14 cellular contexts compared by ENCODE assay signal in the genomic region with DNA sequence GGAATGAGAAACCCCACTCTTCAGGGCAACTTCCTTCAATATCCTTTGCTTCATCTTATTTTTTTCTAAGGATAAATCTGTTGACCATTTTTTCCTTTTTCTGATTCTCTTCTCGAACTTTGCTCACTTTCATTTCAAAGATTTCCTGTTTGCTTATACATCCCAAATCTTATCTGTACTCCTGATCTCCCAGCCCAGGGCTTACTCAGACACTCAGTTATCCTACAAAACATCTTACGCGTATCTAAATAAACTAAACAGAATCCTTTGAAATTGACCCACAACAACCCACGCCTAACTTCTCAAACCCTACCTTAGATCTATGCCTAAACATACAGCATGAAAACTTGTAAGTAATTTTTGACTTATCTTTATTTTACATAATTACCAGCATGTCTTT.
DNase-seq lines count a peak whose midpoint lies in the region; ATAC-seq and TF ChIP-seq lines count a peak whose summit lies in the region.
"Had no signal": no experiment of that assay in that cellular context is flagged by ENCODE, and none has a peak within 500 bp of the region (broad histone marks: within the 10 kb centered on the region; RNA-seq: fewer than 3 reads in every experiment).

No MANE protein-coding gene starts in this region.

- no peak for ATAC-seq in HG03280 (IDR thresholded peaks at IDR 0.05; ENCODE audit: unreplicated experiment)
- ATAC-seq: Right ventricle myocardium inferior had no signal

- H3K36me3 Mint-ChIP-seq in activated naive CD4-positive, alpha-beta T cell treated with anti-CD3 and anti-CD28 coated beads, Interleukin-2, amount 50 U/mL, for 24 hours: peaks cover 19% of the 10 kb centered on the region
- peaks cover 23% of the 10 kb centered on the region for H3K36me3 Mint-ChIP-seq in activated naive CD4-positive, alpha-beta T cell treated with anti-CD3 and anti-CD28 coated beads for 36 hours (ENCODE audit: low read depth)

- H3K79me2 ChIP-seq in parathyroid adenoma: no peaks in the 10 kb centered on the region

- H3K4me3 Mint-ChIP-seq in activated naive CD4-positive, alpha-beta T cell treated with anti-CD3 and anti-CD28 coated beads, Interleukin-2, amount 50 U/mL, for 24 hours: peak overlapping the region; percentile 37
- H3K4me3 Mint-ChIP-seq in activated naive CD4-positive, alpha-beta T cell treated with anti-CD3 and anti-CD28 coated beads for 36 hours: no peak overlapping the region

- no peak for TF ChIP-seq CTCF in parathyroid adenoma (IDR thresholded peaks at IDR 0.05)

- no peak overlapping the region for H2AFZ ChIP-seq in parathyroid adenoma

- no peak overlapping the region for H3K4me3 ChIP-seq in parathyroid adenoma (ENCODE audit: low read depth, low read length)

- H3K36me3 ChIP-seq in parathyroid adenoma (ENCODE audit: control insufficient read depth, insufficient read depth, low read length): no peaks in the 10 kb centered on the region

- CTCF ChIA-PET in activated naive CD4-positive, alpha-beta T cell treated with anti-CD3 and anti-CD28 coated beads for 36 hours (lab: Charles Lee): no interaction called here

- H3K9me3 ChIP-seq in parathyroid adenoma (ENCODE audit: control insufficient read depth, low read length): no peaks in the 10 kb centered on the region

- intact Hi-C loops in activated naive CD4-positive, alpha-beta T cell treated with anti-CD3 and anti-CD28 coated beads for 36 hours (cut with micrococcal nuclease): no loop called here

- DNase-seq in activated naive CD4-positive, alpha-beta T cell treated with anti-CD3 and anti-CD28 coated beads for 36 hours: no peak
- DNase-seq in HT-29 (ENCODE audit: low spot score) (peak; percentile 34), amniotic epithelial cell (ENCODE audit: low read depth) (peak; percentile 35), foreskin melanocyte (no peak), T-helper 9 cell (no peak)
- DNase-seq: DMS79 treated with DMSO at 0.1 percent for 48 hours, MM.1S, NCI-H1105, NCI-H1694 treated with DMSO at 0.1 percent for 48 hours, NCI-H69 had no signal

- peak overlapping the region; percentile 18 for H3K27ac Mint-ChIP-seq in activated naive CD4-positive, alpha-beta T cell treated with anti-CD3 and anti-CD28 coated beads, Interleukin-2, amount 50 U/mL, for 24 hours
- H3K27ac Mint-ChIP-seq in activated naive CD4-positive, alpha-beta T cell treated with anti-CD3 and anti-CD28 coated beads for 36 hours: no peak overlapping the region

- H3K9me3 Mint-ChIP-seq in activated naive CD4-positive, alpha-beta T cell treated with anti-CD3 and anti-CD28 coated beads, Interleukin-2, amount 50 U/mL, for 24 hours: no peaks in the 10 kb centered on the region
- no peaks in the 10 kb centered on the region for H3K9me3 Mint-ChIP-seq in activated naive CD4-positive, alpha-beta T cell treated with anti-CD3 and anti-CD28 coated beads for 36 hours

- H3K4me1 Mint-ChIP-seq in activated naive CD4-positive, alpha-beta T cell treated with anti-CD3 and anti-CD28 coated beads, Interleukin-2, amount 50 U/mL, for 24 hours: peaks cover 13% of the 10 kb centered on the region
- peaks cover 18% of the 10 kb centered on the region for H3K4me1 Mint-ChIP-seq in activated naive CD4-positive, alpha-beta T cell treated with anti-CD3 and anti-CD28 coated beads for 36 hours (ENCODE audit: low read depth)

- H3K4me1 ChIP-seq in parathyroid adenoma: no peaks in the 10 kb centered on the region

- H3K27me3 Mint-ChIP-seq in activated naive CD4-positive, alpha-beta T cell treated with anti-CD3 and anti-CD28 coated beads, Interleukin-2, amount 50 U/mL, for 24 hours: no peaks in the 10 kb centered on the region
- H3K27me3 Mint-ChIP-seq in activated naive CD4-positive, alpha-beta T cell treated with anti-CD3 and anti-CD28 coated beads for 36 hours (ENCODE audit: low read depth): no peaks in the 10 kb centered on the region

- no peak overlapping the region for H3K9ac ChIP-seq in parathyroid adenoma

- H3K27ac ChIP-seq in parathyroid adenoma: no peak overlapping the region

- H3K27me3 ChIP-seq in parathyroid adenoma (ENCODE audit: control insufficient read depth, insufficient read depth, low read length): no peaks in the 10 kb centered on the region

- H3K4me2 ChIP-seq in parathyroid adenoma (ENCODE audit: low read length): peak overlapping the region; percentile 29

Comparison
In these comparisons a context has a peak if more than half of its experiments do, and no peak if none do; other contexts are left out.
1. DNase-seq: peak in HT-29 (single experiment) and amniotic epithelial cell (single experiment); none in activated naive CD4-positive, alpha-beta T cell treated with anti-CD3 and anti-CD28 coated beads for 36 hours (single experiment), foreskin melanocyte (single experiment) and T-helper 9 cell (single experiment).